In the genomic region with DNA sequence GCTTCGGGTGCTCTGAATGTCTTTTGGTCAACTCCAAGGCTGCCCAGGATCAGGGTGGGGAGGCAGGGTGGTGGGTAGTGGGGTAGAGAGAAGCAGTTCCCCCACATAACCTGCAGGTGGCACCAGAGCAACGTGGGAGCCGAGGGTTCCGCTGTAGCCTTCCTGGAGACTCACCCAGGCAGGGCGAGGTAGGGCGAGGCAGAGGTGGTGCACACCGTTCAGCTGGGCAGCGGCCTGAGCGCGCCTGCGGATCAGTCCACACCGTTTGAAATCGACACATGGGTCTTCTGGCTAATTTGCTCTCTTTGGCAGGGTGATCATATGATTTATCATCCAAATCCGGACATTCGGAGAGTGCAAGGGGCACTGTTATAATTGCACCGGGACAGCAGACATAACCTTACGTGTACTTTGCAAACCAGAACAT, we compare ENCODE assay signal across 8 cellular contexts. TPM values are rescaled to one million over a fixed set of nuclear protein-coding genes. Genes with fewer than 3 reads are reported as not detected.
DNase-seq lines count a peak whose midpoint lies in the region; ATAC-seq and TF ChIP-seq lines count a peak whose summit lies in the region.

No MANE protein-coding gene starts in this region.

- no peak overlapping the region for H3K9ac ChIP-seq in neural cell (ENCODE audit: low read length)

- H3K9me3 ChIP-seq in CD4-positive, CD25-positive, alpha-beta regulatory T cell (ENCODE audit: control insufficient read depth in 2 of 2, low read length in 2 of 2), result no peaks in the 10 kb centered on the region
- H3K9me3 ChIP-seq in Peyer's patch (no peaks in the 10 kb centered on the region), neural cell (ENCODE audit: low read length) (no peaks in the 10 kb centered on the region)

- peak; percentile 22 to 93 (median 82) for TF ChIP-seq CTCF in Peyer's patch (IDR thresholded peaks at IDR 0.05)
- TF ChIP-seq CTCF in fibroblast of pulmonary artery (IDR thresholded peaks at IDR 0.05; ENCODE audit: low read length, missing control alignments), result peak; percentile 88
- peak; percentile 75 for TF ChIP-seq CTCF in neural cell (IDR thresholded peaks at IDR 0.05; ENCODE audit: poor library complexity, severe bottlenecking)

- peak; percentile 79 for TF ChIP-seq RAD21 in neural cell (conservative IDR thresholded peaks at IDR 0.05)

- H3K4me1 ChIP-seq in CD4-positive, CD25-positive, alpha-beta regulatory T cell (ENCODE audit: control insufficient read depth, insufficient read depth, low read length, poor library complexity, severe bottlenecking), result no peaks in the 10 kb centered on the region
- H3K4me1 ChIP-seq in Peyer's patch, result peaks cover 0 to 6% (median 0%) of the 10 kb centered on the region in 4 donors

- H3K36me3 Mint-ChIP-seq in CD4-positive, CD25-positive, alpha-beta regulatory T cell, result no peaks in the 10 kb centered on the region
- H3K36me3 Mint-ChIP-seq in activated T-cell treated with anti-CD3 and anti-CD28 coated beads, Interleukin-2, amount 50 U/mL, for 72 hours (ENCODE audit: insufficient read depth in 2 of 2), result no peaks in the 10 kb centered on the region

- peak; percentile 54 to 69 (median 68) for DNase-seq in CD4-positive, CD25-positive, alpha-beta regulatory T cell
- DNase-seq in Peyer's patch, result peak; percentile 60 to 85 (median 83)
- DNase-seq in activated T-cell treated with anti-CD3 and anti-CD28 coated beads, Interleukin-2, amount 50 U/mL, for 72 hours, result peak; percentile 79 to 83
- peak; percentile 69 for DNase-seq in fibroblast of pulmonary artery (ENCODE audit: low read depth)
- peak; percentile 80 for DNase-seq in stimulated activated naive CD8-positive, alpha-beta T cell treated with anti-CD3 and anti-CD28 coated beads, Interleukin-15, Interleukin-2, amounts not matched to agents 100 U/mL and 50 U/mL, for 24 hours

- TF ChIP-seq EP300 in neural cell (conservative IDR thresholded peaks at IDR 0.05; ENCODE audit: poor library complexity, severe bottlenecking), result no peak

- no peaks in the 10 kb centered on the region for H3K79me2 ChIP-seq in neural cell (replicated peaks; ENCODE audit: insufficient read depth, low read length)

- no peaks in the 10 kb centered on the region for H3F3A ChIP-seq in neural cell (ENCODE audit: insufficient read depth, low read length, poor library complexity, severe bottlenecking)

- peaks cover 0 to 6% (median under 1%) of the 10 kb centered on the region in 4 donors for H3K4me1 Mint-ChIP-seq in CD4-positive, CD25-positive, alpha-beta regulatory T cell
- no peaks in the 10 kb centered on the region for H3K4me1 Mint-ChIP-seq in activated T-cell treated with anti-CD3 and anti-CD28 coated beads, Interleukin-2, amount 50 U/mL, for 72 hours (ENCODE audit: low read depth)

- H3K36me3 ChIP-seq in CD4-positive, CD25-positive, alpha-beta regulatory T cell (ENCODE audit: control insufficient read depth, insufficient read depth, low read length), result no peaks in the 10 kb centered on the region
- H3K36me3 ChIP-seq in Peyer's patch (no peaks in the 10 kb centered on the region), neural cell (ENCODE audit: insufficient read depth, low read length) (no peaks in the 10 kb centered on the region)

- H2AFZ ChIP-seq in neural cell (ENCODE audit: low read depth, low read length), result no peak overlapping the region

- H3K9me2 ChIP-seq in neural cell (ENCODE audit: insufficient read depth, low read length), result no peaks in the 10 kb centered on the region

- no peak overlapping the region for H3K4me3 Mint-ChIP-seq in CD4-positive, CD25-positive, alpha-beta regulatory T cell
- H3K4me3 Mint-ChIP-seq in activated T-cell treated with anti-CD3 and anti-CD28 coated beads, Interleukin-2, amount 50 U/mL, for 72 hours, result peak overlapping the region in 1 of 2 donors; percentile 22

- TF ChIP-seq POLR2A in Peyer's patch (IDR thresholded peaks at IDR 0.05), result no peak

- H3K27ac ChIP-seq in CD4-positive, CD25-positive, alpha-beta regulatory T cell (ENCODE audit: insufficient read depth, low read length, poor library complexity, severe bottlenecking), result no peak overlapping the region
- H3K27ac ChIP-seq in Peyer's patch (no peak overlapping the region), neural cell (ENCODE audit: low read length) (no peak overlapping the region)

- H4K20me1 ChIP-seq in neural cell (ENCODE audit: insufficient read depth), result no peaks in the 10 kb centered on the region

- H3K27me3 ChIP-seq in CD4-positive, CD25-positive, alpha-beta regulatory T cell (ENCODE audit: control insufficient read depth, insufficient read depth, low read length), result no peaks in the 10 kb centered on the region
- no peaks in the 10 kb centered on the region for H3K27me3 ChIP-seq in Peyer's patch
- no peaks in the 10 kb centered on the region for H3K27me3 ChIP-seq in neural cell (ENCODE audit: insufficient read depth, low read depth, low read length)

- peaks cover 26% of the 10 kb centered on the region for H3K27me3 Mint-ChIP-seq in CD4-positive, CD25-positive, alpha-beta regulatory T cell
- H3K27me3 Mint-ChIP-seq in activated T-cell treated with anti-CD3 and anti-CD28 coated beads, Interleukin-2, amount 50 U/mL, for 72 hours (ENCODE audit: low read depth), result peaks cover 24% of the 10 kb centered on the region

- H3K27ac Mint-ChIP-seq in CD4-positive, CD25-positive, alpha-beta regulatory T cell, result no peak overlapping the region
- no peak overlapping the region for H3K27ac Mint-ChIP-seq in activated T-cell treated with anti-CD3 and anti-CD28 coated beads, Interleukin-2, amount 50 U/mL, for 72 hours

- H3K9me3 Mint-ChIP-seq in CD4-positive, CD25-positive, alpha-beta regulatory T cell, result no peaks in the 10 kb centered on the region
- H3K9me3 Mint-ChIP-seq in activated T-cell treated with anti-CD3 and anti-CD28 coated beads, Interleukin-2, amount 50 U/mL, for 72 hours, result no peaks in the 10 kb centered on the region

- no peak overlapping the region for H3K4me3 ChIP-seq in CD4-positive, CD25-positive, alpha-beta regulatory T cell (ENCODE audit: low read depth, low read length)
- H3K4me3 ChIP-seq in Peyer's patch, result peak overlapping the region in 2 of 4 donors; percentile 33 to 34
- H3K4me3 ChIP-seq in fibroblast of pulmonary artery (replicated peaks; ENCODE audit: low read depth, low read length), result no peak overlapping the region
- no peak overlapping the region for H3K4me3 ChIP-seq in neural cell (ENCODE audit: low read length)

- peak; percentile 95 to 97 for ATAC-seq in CD4-positive, CD25-positive, alpha-beta regulatory T cell (ENCODE audit: low read depth in 2 of 2)
- ATAC-seq in GM19438 (IDR thresholded peaks at IDR 0.05; ENCODE audit: low read depth, unreplicated experiment) (peak; percentile 95), HG03571 (IDR thresholded peaks at IDR 0.05; ENCODE audit: unreplicated experiment) (peak; percentile 85)
- peak; percentile 99 for ATAC-seq in activated T-cell treated with anti-CD3 and anti-CD28 coated beads, Interleukin-2, amount 50 U/mL, for 72 hours (replicated peaks in 1 of 2)
- peak; percentile 95 for ATAC-seq in stimulated activated naive CD8-positive, alpha-beta T cell treated with anti-CD3 and anti-CD28 coated beads, Interleukin-15, Interleukin-2, amounts not matched to agents 100 U/mL and 50 U/mL, for 24 hours

- H3K4me2 ChIP-seq in neural cell (ENCODE audit: low read length), result no peak overlapping the region

TF ChIP-seq in neural cell, 6 proteins besides CTCF, POLR2A, EP300 and RAD21:
- peak; percentile 78 for TF ChIP-seq SMC3 (conservative IDR thresholded peaks at IDR 0.05; ENCODE audit: poor library complexity)
- TF ChIP-seq, protein P1, sequence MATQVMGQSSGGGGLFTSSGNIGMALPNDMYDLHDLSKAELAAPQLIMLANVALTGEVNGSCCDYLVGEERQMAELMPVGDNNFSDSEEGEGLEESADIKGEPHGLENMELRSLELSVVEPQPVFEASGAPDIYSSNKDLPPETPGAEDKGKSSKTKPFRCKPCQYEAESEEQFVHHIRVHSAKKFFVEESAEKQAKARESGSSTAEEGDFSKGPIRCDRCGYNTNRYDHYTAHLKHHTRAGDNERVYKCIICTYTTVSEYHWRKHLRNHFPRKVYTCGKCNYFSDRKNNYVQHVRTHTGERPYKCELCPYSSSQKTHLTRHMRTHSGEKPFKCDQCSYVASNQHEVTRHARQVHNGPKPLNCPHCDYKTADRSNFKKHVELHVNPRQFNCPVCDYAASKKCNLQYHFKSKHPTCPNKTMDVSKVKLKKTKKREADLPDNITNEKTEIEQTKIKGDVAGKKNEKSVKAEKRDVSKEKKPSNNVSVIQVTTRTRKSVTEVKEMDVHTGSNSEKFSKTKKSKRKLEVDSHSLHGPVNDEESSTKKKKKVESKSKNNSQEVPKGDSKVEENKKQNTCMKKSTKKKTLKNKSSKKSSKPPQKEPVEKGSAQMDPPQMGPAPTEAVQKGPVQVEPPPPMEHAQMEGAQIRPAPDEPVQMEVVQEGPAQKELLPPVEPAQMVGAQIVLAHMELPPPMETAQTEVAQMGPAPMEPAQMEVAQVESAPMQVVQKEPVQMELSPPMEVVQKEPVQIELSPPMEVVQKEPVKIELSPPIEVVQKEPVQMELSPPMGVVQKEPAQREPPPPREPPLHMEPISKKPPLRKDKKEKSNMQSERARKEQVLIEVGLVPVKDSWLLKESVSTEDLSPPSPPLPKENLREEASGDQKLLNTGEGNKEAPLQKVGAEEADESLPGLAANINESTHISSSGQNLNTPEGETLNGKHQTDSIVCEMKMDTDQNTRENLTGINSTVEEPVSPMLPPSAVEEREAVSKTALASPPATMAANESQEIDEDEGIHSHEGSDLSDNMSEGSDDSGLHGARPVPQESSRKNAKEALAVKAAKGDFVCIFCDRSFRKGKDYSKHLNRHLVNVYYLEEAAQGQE (IDR thresholded peaks at IDR 0.05; ENCODE audit: borderline replicate concordance), result no peak

RNA-seq across cellular contexts. Expression of a gene that starts 41.4 kb away (rescaled TPM):
- total RNA-seq in CD4-positive, CD25-positive, alpha-beta regulatory T cell, result 31.0 TPM
- 1 to 10 TPM in 3 of 4 donors, under 1 TPM in 1; 0.69 to 1.4 (median 1.1) TPM for polyA plus RNA-seq in CD4-positive, CD25-positive, alpha-beta regulatory T cell
- total RNA-seq in Peyer's patch, result 10 to 100 TPM in 3 of 4 donors, 1 to 10 TPM in 1; 3.5 to 19.0 (median 11.5) TPM
- 10 to 100 TPM; 27.0 to 41.1 TPM for total RNA-seq in activated T-cell treated with anti-CD3 and anti-CD28 coated beads, Interleukin-2, amount 50 U/mL, for 72 hours
- 1.5 and 2.0 TPM in 2 replicates for polyA plus RNA-seq in neural cell
- polyA minus RNA-seq in neural cell, result 0.46 and 0.73 TPM in 2 replicates

RNA-seq across cellular contexts. Expression of a gene that starts 43.5 kb away (rescaled TPM):
- 27.5 TPM for total RNA-seq in CD4-positive, CD25-positive, alpha-beta regulatory T cell
- polyA plus RNA-seq in CD4-positive, CD25-positive, alpha-beta regulatory T cell, result 1 to 10 TPM; 5.9 to 8.6 (median 6.5) TPM
- 10 to 100 TPM; 12.1 to 30.5 (median 17.0) TPM for total RNA-seq in Peyer's patch
- total RNA-seq in activated T-cell treated with anti-CD3 and anti-CD28 coated beads, Interleukin-2, amount 50 U/mL, for 72 hours, result 10 to 100 TPM; 36.8 to 43.1 TPM
- polyA plus RNA-seq in neural cell, result 11.7 and 15.1 TPM in 2 replicates
- 45.0 and 69.5 TPM in 2 replicates for polyA minus RNA-seq in neural cell
